Comparison of ENCODE assay signal across 1 cellular context in the genomic region with DNA sequence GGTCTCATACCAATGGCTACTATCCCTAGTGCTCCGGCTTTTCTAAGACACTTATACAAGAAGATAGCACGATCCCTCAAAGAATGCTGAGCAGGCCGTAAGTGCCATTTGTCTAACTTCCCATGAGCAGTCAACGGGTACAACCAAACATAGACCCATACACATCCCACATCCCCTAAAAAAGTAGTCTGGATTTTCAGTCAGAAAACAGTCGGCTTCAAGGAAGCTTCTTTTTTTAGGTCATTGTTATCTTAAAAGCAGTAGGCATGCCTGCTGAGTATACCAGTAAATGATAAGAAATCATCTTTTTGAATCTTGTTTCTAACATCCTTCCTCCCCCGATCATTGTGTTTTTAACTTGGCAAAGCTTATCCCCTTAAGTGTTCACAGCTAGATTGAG.
TF ChIP-seq lines count a peak whose summit lies in the region.

No MANE protein-coding gene starts in this region.

TF ChIP-seq in K562, 482 proteins besides CTCF, POLR2A, EP300 and RAD21 (continued from another document and continues in another):
- TF ChIP-seq RBFOX2 (IDR thresholded peaks at IDR 0.05; ENCODE audit: low read depth, low read length) = no peak
- TF ChIP-seq, protein P1, sequence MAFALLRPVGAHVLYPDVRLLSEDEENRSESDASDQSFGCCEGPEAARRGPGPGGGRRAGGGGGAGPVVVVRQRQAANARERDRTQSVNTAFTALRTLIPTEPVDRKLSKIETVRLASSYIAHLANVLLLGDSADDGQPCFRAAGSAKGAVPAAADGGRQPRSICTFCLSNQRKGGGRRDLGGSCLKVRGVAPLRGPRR (CRISPR knock-in tag; IDR thresholded peaks at IDR 0.05) = no peak
- TF ChIP-seq, protein P2, sequence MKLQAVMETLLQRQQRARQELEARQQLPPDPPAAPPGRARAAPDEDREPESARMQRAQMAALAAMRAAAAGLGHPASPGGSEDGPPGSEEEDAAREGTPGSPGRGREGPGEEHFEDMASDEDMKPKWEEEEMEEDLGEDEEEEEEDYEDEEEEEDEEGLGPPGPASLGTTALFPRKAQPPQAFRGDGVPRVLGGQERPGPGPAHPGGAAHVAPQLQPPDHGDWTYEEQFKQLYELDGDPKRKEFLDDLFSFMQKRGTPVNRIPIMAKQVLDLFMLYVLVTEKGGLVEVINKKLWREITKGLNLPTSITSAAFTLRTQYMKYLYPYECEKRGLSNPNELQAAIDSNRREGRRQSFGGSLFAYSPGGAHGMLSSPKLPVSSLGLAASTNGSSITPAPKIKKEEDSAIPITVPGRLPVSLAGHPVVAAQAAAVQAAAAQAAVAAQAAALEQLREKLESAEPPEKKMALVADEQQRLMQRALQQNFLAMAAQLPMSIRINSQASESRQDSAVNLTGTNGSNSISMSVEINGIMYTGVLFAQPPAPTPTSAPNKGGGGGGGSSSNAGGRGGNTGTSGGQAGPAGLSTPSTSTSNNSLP (IDR thresholded peaks at IDR 0.05; ENCODE audit: borderline replicate concordance, low read depth, low read length) = 0 out of 2 replicates have a peak, but pooled peaks have one; percentile 53
- TF ChIP-seq KLF16 (IDR thresholded peaks at IDR 0.05) = 0 out of 2 replicates have a peak, but pooled peaks have one; percentile 19
- no peak for TF ChIP-seq SUPT5H (IDR thresholded peaks at IDR 0.05)
- TF ChIP-seq DPF2 (IDR thresholded peaks at IDR 0.05) = peak; percentile 67; the same call in 1 of the 2 replicates
- peak; percentile 68 for TF ChIP-seq CBFA2T2 (conservative IDR thresholded peaks at IDR 0.05)
- TF ChIP-seq, protein P3, sequence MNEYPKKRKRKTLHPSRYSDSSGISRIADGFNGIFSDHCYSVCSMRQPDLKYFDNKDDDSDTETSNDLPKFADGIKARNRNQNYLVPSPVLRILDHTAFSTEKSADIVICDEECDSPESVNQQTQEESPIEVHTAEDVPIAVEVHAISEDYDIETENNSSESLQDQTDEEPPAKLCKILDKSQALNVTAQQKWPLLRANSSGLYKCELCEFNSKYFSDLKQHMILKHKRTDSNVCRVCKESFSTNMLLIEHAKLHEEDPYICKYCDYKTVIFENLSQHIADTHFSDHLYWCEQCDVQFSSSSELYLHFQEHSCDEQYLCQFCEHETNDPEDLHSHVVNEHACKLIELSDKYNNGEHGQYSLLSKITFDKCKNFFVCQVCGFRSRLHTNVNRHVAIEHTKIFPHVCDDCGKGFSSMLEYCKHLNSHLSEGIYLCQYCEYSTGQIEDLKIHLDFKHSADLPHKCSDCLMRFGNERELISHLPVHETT (CRISPR knock-in tag; conservative IDR thresholded peaks at IDR 0.05 in 1 of 2, IDR thresholded peaks at IDR 0.05 in 1 of 2) = 0 out of 4 replicates have a peak, but pooled peaks of 1 of the 2 experiments have one; percentile 37
- TF ChIP-seq GTF2E2 (tag; IDR thresholded peaks at IDR 0.05) = no peak
- TF ChIP-seq ZNF239 (CRISPR knock-in tag; IDR thresholded peaks at IDR 0.05) = no peak
- TF ChIP-seq SOX6 (IDR thresholded peaks at IDR 0.05) = peak; percentile 89
- TF ChIP-seq HNRNPH1 (optimal IDR thresholded peaks at IDR 0.05; ENCODE audit: low read depth, low read length) = no peak
- no peak for TF ChIP-seq EP400 (IDR thresholded peaks at IDR 0.05)
- TF ChIP-seq PYGO2 (tag; IDR thresholded peaks at IDR 0.05) = no peak
- TF ChIP-seq ZNF316 (IDR thresholded peaks at IDR 0.05) = peak; percentile 46
- TF ChIP-seq, protein P4, sequence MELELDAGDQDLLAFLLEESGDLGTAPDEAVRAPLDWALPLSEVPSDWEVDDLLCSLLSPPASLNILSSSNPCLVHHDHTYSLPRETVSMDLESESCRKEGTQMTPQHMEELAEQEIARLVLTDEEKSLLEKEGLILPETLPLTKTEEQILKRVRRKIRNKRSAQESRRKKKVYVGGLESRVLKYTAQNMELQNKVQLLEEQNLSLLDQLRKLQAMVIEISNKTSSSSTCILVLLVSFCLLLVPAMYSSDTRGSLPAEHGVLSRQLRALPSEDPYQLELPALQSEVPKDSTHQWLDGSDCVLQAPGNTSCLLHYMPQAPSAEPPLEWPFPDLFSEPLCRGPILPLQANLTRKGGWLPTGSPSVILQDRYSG (tag; conservative IDR thresholded peaks at IDR 0.05; ENCODE audit: low read depth) = no peak
- TF ChIP-seq, protein P5, sequence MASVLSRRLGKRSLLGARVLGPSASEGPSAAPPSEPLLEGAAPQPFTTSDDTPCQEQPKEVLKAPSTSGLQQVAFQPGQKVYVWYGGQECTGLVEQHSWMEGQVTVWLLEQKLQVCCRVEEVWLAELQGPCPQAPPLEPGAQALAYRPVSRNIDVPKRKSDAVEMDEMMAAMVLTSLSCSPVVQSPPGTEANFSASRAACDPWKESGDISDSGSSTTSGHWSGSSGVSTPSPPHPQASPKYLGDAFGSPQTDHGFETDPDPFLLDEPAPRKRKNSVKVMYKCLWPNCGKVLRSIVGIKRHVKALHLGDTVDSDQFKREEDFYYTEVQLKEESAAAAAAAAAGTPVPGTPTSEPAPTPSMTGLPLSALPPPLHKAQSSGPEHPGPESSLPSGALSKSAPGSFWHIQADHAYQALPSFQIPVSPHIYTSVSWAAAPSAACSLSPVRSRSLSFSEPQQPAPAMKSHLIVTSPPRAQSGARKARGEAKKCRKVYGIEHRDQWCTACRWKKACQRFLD (CRISPR knock-in tag; IDR thresholded peaks at IDR 0.05) = no peak
- TF ChIP-seq, protein P6, sequence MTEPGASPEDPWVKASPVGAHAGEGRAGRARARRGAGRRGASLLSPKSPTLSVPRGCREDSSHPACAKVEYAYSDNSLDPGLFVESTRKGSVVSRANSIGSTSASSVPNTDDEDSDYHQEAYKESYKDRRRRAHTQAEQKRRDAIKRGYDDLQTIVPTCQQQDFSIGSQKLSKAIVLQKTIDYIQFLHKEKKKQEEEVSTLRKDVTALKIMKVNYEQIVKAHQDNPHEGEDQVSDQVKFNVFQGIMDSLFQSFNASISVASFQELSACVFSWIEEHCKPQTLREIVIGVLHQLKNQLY (CRISPR knock-in tag; conservative IDR thresholded peaks at IDR 0.05) = no peak
- TF ChIP-seq FOXK1 (CRISPR knock-in tag; IDR thresholded peaks at IDR 0.05; ENCODE audit: borderline replicate concordance) = no peak
- TF ChIP-seq, protein P7, sequence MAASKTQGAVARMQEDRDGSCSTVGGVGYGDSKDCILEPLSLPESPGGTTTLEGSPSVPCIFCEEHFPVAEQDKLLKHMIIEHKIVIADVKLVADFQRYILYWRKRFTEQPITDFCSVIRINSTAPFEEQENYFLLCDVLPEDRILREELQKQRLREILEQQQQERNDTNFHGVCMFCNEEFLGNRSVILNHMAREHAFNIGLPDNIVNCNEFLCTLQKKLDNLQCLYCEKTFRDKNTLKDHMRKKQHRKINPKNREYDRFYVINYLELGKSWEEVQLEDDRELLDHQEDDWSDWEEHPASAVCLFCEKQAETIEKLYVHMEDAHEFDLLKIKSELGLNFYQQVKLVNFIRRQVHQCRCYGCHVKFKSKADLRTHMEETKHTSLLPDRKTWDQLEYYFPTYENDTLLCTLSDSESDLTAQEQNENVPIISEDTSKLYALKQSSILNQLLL (CRISPR knock-in tag; IDR thresholded peaks at IDR 0.05; ENCODE audit: borderline replicate concordance) = no peak
- no peak for TF ChIP-seq XRCC4 (IDR thresholded peaks at IDR 0.05; ENCODE audit: extremely low read depth, insufficient read depth, insufficient read length)
- no peak for TF ChIP-seq LEF1 (IDR thresholded peaks at IDR 0.05)
- TF ChIP-seq, protein P8, sequence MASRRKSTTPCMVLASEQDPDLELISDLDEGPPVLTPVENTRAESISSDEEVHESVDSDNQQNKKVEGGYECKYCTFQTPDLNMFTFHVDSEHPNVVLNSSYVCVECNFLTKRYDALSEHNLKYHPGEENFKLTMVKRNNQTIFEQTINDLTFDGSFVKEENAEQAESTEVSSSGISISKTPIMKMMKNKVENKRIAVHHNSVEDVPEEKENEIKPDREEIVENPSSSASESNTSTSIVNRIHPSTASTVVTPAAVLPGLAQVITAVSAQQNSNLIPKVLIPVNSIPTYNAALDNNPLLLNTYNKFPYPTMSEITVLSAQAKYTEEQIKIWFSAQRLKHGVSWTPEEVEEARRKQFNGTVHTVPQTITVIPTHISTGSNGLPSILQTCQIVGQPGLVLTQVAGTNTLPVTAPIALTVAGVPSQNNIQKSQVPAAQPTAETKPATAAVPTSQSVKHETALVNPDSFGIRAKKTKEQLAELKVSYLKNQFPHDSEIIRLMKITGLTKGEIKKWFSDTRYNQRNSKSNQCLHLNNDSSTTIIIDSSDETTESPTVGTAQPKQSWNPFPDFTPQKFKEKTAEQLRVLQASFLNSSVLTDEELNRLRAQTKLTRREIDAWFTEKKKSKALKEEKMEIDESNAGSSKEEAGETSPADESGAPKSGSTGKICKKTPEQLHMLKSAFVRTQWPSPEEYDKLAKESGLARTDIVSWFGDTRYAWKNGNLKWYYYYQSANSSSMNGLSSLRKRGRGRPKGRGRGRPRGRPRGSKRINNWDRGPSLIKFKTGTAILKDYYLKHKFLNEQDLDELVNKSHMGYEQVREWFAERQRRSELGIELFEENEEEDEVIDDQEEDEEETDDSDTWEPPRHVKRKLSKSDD (conservative IDR thresholded peaks at IDR 0.05; ENCODE audit: low read length) = no peak
- no peak for TF ChIP-seq ZNF253 (CRISPR knock-in tag; conservative IDR thresholded peaks at IDR 0.05)
- TF ChIP-seq, protein P9, sequence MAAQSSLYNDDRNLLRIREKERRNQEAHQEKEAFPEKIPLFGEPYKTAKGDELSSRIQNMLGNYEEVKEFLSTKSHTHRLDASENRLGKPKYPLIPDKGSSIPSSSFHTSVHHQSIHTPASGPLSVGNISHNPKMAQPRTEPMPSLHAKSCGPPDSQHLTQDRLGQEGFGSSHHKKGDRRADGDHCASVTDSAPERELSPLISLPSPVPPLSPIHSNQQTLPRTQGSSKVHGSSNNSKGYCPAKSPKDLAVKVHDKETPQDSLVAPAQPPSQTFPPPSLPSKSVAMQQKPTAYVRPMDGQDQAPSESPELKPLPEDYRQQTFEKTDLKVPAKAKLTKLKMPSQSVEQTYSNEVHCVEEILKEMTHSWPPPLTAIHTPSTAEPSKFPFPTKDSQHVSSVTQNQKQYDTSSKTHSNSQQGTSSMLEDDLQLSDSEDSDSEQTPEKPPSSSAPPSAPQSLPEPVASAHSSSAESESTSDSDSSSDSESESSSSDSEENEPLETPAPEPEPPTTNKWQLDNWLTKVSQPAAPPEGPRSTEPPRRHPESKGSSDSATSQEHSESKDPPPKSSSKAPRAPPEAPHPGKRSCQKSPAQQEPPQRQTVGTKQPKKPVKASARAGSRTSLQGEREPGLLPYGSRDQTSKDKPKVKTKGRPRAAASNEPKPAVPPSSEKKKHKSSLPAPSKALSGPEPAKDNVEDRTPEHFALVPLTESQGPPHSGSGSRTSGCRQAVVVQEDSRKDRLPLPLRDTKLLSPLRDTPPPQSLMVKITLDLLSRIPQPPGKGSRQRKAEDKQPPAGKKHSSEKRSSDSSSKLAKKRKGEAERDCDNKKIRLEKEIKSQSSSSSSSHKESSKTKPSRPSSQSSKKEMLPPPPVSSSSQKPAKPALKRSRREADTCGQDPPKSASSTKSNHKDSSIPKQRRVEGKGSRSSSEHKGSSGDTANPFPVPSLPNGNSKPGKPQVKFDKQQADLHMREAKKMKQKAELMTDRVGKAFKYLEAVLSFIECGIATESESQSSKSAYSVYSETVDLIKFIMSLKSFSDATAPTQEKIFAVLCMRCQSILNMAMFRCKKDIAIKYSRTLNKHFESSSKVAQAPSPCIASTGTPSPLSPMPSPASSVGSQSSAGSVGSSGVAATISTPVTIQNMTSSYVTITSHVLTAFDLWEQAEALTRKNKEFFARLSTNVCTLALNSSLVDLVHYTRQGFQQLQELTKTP (IDR thresholded peaks at IDR 0.05; ENCODE audit: low read depth in 1 of 2, partially characterized antibody in 2 of 2) = no peak
- TF ChIP-seq, protein P10, sequence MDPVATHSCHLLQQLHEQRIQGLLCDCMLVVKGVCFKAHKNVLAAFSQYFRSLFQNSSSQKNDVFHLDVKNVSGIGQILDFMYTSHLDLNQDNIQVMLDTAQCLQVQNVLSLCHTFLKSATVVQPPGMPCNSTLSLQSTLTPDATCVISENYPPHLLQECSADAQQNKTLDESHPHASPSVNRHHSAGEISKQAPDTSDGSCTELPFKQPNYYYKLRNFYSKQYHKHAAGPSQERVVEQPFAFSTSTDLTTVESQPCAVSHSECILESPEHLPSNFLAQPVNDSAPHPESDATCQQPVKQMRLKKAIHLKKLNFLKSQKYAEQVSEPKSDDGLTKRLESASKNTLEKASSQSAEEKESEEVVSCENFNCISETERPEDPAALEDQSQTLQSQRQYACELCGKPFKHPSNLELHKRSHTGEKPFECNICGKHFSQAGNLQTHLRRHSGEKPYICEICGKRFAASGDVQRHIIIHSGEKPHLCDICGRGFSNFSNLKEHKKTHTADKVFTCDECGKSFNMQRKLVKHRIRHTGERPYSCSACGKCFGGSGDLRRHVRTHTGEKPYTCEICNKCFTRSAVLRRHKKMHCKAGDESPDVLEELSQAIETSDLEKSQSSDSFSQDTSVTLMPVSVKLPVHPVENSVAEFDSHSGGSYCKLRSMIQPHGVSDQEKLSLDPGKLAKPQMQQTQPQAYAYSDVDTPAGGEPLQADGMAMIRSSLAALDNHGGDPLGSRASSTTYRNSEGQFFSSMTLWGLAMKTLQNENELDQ (CRISPR knock-in tag; IDR thresholded peaks at IDR 0.05; ENCODE audit: borderline replicate concordance) = no peak
- TF ChIP-seq CBFA2T3 (IDR thresholded peaks at IDR 0.05) = peak; percentile 82
- TF ChIP-seq TBL1XR1 (IDR thresholded peaks at IDR 0.05; ENCODE audit: low read length in 2 of 2) = peak in 1 of 2 experiments; percentile 42; a peak in 1 of 4 replicates
- TF ChIP-seq, protein P11, sequence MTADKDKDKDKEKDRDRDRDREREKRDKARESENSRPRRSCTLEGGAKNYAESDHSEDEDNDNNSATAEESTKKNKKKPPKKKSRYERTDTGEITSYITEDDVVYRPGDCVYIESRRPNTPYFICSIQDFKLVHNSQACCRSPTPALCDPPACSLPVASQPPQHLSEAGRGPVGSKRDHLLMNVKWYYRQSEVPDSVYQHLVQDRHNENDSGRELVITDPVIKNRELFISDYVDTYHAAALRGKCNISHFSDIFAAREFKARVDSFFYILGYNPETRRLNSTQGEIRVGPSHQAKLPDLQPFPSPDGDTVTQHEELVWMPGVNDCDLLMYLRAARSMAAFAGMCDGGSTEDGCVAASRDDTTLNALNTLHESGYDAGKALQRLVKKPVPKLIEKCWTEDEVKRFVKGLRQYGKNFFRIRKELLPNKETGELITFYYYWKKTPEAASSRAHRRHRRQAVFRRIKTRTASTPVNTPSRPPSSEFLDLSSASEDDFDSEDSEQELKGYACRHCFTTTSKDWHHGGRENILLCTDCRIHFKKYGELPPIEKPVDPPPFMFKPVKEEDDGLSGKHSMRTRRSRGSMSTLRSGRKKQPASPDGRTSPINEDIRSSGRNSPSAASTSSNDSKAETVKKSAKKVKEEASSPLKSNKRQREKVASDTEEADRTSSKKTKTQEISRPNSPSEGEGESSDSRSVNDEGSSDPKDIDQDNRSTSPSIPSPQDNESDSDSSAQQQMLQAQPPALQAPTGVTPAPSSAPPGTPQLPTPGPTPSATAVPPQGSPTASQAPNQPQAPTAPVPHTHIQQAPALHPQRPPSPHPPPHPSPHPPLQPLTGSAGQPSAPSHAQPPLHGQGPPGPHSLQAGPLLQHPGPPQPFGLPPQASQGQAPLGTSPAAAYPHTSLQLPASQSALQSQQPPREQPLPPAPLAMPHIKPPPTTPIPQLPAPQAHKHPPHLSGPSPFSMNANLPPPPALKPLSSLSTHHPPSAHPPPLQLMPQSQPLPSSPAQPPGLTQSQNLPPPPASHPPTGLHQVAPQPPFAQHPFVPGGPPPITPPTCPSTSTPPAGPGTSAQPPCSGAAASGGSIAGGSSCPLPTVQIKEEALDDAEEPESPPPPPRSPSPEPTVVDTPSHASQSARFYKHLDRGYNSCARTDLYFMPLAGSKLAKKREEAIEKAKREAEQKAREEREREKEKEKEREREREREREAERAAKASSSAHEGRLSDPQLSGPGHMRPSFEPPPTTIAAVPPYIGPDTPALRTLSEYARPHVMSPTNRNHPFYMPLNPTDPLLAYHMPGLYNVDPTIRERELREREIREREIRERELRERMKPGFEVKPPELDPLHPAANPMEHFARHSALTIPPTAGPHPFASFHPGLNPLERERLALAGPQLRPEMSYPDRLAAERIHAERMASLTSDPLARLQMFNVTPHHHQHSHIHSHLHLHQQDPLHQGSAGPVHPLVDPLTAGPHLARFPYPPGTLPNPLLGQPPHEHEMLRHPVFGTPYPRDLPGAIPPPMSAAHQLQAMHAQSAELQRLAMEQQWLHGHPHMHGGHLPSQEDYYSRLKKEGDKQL (CRISPR knock-in tag; IDR thresholded peaks at IDR 0.05; ENCODE audit: borderline replicate concordance) = no peak
- no peak for TF ChIP-seq ERF (CRISPR knock-in tag; IDR thresholded peaks at IDR 0.05)
